ENCODE assay signal across 1 cellular context in the genomic region with DNA sequence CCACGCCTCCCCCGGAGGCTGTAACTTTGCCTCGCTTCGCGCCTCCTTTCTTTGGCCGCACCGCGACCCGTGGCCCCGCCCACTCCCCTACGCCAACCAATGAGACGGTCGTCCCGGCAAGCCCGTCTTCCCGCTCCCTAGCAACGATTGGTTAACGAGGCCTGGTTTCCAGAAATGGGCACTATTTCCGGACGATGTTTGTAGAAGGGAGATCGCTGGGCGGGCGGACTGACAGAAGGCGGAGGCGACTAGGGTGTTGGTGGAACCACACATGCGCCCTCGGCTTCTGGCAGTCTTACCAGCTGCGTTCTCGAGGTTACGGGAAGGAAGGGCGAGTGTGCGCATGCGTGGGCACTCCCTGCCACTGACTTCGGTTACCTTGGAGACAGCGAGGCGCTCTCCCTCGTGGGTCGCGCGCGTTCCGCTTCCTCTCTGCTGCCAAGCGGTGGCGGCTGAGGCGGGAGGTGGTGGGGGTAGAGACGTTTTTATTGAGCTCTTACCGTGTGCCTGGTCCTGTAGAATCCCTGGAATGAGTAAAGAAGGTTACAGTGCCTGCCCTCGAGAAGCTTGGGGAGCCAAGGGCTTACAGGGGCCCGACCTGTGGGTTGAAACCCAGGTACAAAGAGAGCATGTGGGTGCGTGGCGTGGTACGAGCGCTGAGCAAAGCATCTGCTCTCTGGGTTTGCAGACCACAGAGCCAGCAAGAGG.
TF ChIP-seq lines count a peak whose summit lies in the region.

No MANE protein-coding gene starts in this region.

TF ChIP-seq in HepG2, 621 proteins besides CTCF, POLR2A, EP300 and RAD21 (continues in another document):
- TF ChIP-seq CBFB (CRISPR knock-in tag; IDR thresholded peaks at IDR 0.05) (no peak; the same call in 1 of the 2 replicates), JARID2 (CRISPR knock-in tag; IDR thresholded peaks at IDR 0.05; ENCODE audit: insufficient replicate concordance) (no peak), RBAK (CRISPR knock-in tag; IDR thresholded peaks at IDR 0.05) (no peak), AGO1 (IDR thresholded peaks at IDR 0.05; ENCODE audit: low read depth, low read length, poor library complexity, severe bottlenecking) (no peak), ZNF383 (CRISPR knock-in tag; IDR thresholded peaks at IDR 0.05; ENCODE audit: borderline replicate concordance) (no peak; the same call in 1 of the 2 replicates), ZNF850 (CRISPR knock-in tag; conservative IDR thresholded peaks at IDR 0.05) (no peak), KDM6A (CRISPR knock-in tag; IDR thresholded peaks at IDR 0.05; ENCODE audit: low read depth) (peak; percentile 16; the same call in 1 of the 2 replicates), NFIB (CRISPR knock-in tag; IDR thresholded peaks at IDR 0.05; ENCODE audit: borderline replicate concordance) (no peak), KDM4B (CRISPR knock-in tag; IDR thresholded peaks at IDR 0.05) (peak; percentile 52; the same call in 1 of the 2 replicates), ZNF382 (CRISPR knock-in tag; IDR thresholded peaks at IDR 0.05; ENCODE audit: borderline replicate concordance) (no peak), ZBTB7B (CRISPR knock-in tag; IDR thresholded peaks at IDR 0.05) (0 out of 2 replicates have a peak, but pooled peaks have one; percentile 2), SIN3A (IDR thresholded peaks at IDR 0.05; ENCODE audit: borderline replicate concordance, low read depth, low read length) (peak; percentile 93; the same call in 1 of the 2 replicates), TCF7L2 (IDR thresholded peaks at IDR 0.05; ENCODE audit: low read depth, low read length) (no peak), HNF4A (CRISPR knock-in tag; IDR thresholded peaks at IDR 0.05) (no peak), ZNF282 (IDR thresholded peaks at IDR 0.05; ENCODE audit: partially characterized antibody) (no peak), GTF2F1 (IDR thresholded peaks at IDR 0.05; ENCODE audit: low read length) (no peak), ZNF747 (CRISPR knock-in tag; IDR thresholded peaks at IDR 0.05; ENCODE audit: borderline replicate concordance) (no peak), MIXL1 (CRISPR knock-in tag; IDR thresholded peaks at IDR 0.05) (no peak; the same call in none of the 2 replicates), SRY (CRISPR knock-in tag; IDR thresholded peaks at IDR 0.05) (no peak; the same call in 1 of the 2 replicates), ZNF616 (CRISPR knock-in tag; IDR thresholded peaks at IDR 0.05; ENCODE audit: low read depth) (no peak), THAP9 (CRISPR knock-in tag; IDR thresholded peaks at IDR 0.05; ENCODE audit: borderline replicate concordance) (peak; percentile 96), ZNF230 (CRISPR knock-in tag; IDR thresholded peaks at IDR 0.05) (0 out of 2 replicates have a peak, but pooled peaks have one; percentile 24), ZNF552 (CRISPR knock-in tag; IDR thresholded peaks at IDR 0.05; ENCODE audit: borderline replicate concordance) (no peak), ZNF598 (CRISPR knock-in tag; IDR thresholded peaks at IDR 0.05; ENCODE audit: borderline replicate concordance) (peak; percentile 69; the same call in 1 of the 2 replicates), BORCS8-MEF2B (CRISPR knock-in tag; IDR thresholded peaks at IDR 0.05) (peak; percentile 49; the same call in 1 of the 2 replicates), CAMTA2 (CRISPR knock-in tag; IDR thresholded peaks at IDR 0.05; ENCODE audit: borderline replicate concordance) (no peak), ZNF639 (CRISPR knock-in tag; conservative IDR thresholded peaks at IDR 0.05) (peak; percentile 37), SPEN (CRISPR knock-in tag; IDR thresholded peaks at IDR 0.05; ENCODE audit: low read depth) (no peak), FOXJ3 (CRISPR knock-in tag; IDR thresholded peaks at IDR 0.05; ENCODE audit: borderline replicate concordance) (no peak), ZNF841 (CRISPR knock-in tag; IDR thresholded peaks at IDR 0.05; ENCODE audit: borderline replicate concordance) (no peak), ZMAT5 (CRISPR knock-in tag; IDR thresholded peaks at IDR 0.05; ENCODE audit: borderline replicate concordance, low read depth) (no peak), ZNF703 (CRISPR knock-in tag; IDR thresholded peaks at IDR 0.05; ENCODE audit: borderline replicate concordance) (no peak), ZNF878 (CRISPR knock-in tag; IDR thresholded peaks at IDR 0.05) (no peak), ZNF468 (CRISPR knock-in tag; IDR thresholded peaks at IDR 0.05) (no peak), CBX5 (CRISPR knock-in tag; IDR thresholded peaks at IDR 0.05; ENCODE audit: borderline replicate concordance) (no peak), ATF6 (CRISPR knock-in tag; conservative IDR thresholded peaks at IDR 0.05) (no peak)
- TF ChIP-seq, protein P1, sequence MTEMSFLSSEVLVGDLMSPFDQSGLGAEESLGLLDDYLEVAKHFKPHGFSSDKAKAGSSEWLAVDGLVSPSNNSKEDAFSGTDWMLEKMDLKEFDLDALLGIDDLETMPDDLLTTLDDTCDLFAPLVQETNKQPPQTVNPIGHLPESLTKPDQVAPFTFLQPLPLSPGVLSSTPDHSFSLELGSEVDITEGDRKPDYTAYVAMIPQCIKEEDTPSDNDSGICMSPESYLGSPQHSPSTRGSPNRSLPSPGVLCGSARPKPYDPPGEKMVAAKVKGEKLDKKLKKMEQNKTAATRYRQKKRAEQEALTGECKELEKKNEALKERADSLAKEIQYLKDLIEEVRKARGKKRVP (CRISPR knock-in tag; IDR thresholded peaks at IDR 0.05), result no peak
- TF ChIP-seq, protein P2, sequence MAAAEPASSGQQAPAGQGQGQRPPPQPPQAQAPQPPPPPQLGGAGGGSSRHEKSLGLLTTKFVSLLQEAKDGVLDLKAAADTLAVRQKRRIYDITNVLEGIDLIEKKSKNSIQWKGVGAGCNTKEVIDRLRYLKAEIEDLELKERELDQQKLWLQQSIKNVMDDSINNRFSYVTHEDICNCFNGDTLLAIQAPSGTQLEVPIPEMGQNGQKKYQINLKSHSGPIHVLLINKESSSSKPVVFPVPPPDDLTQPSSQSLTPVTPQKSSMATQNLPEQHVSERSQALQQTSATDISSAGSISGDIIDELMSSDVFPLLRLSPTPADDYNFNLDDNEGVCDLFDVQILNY (CRISPR knock-in tag; conservative IDR thresholded peaks at IDR 0.05), result peak; percentile 86
- TF ChIP-seq, protein P3, sequence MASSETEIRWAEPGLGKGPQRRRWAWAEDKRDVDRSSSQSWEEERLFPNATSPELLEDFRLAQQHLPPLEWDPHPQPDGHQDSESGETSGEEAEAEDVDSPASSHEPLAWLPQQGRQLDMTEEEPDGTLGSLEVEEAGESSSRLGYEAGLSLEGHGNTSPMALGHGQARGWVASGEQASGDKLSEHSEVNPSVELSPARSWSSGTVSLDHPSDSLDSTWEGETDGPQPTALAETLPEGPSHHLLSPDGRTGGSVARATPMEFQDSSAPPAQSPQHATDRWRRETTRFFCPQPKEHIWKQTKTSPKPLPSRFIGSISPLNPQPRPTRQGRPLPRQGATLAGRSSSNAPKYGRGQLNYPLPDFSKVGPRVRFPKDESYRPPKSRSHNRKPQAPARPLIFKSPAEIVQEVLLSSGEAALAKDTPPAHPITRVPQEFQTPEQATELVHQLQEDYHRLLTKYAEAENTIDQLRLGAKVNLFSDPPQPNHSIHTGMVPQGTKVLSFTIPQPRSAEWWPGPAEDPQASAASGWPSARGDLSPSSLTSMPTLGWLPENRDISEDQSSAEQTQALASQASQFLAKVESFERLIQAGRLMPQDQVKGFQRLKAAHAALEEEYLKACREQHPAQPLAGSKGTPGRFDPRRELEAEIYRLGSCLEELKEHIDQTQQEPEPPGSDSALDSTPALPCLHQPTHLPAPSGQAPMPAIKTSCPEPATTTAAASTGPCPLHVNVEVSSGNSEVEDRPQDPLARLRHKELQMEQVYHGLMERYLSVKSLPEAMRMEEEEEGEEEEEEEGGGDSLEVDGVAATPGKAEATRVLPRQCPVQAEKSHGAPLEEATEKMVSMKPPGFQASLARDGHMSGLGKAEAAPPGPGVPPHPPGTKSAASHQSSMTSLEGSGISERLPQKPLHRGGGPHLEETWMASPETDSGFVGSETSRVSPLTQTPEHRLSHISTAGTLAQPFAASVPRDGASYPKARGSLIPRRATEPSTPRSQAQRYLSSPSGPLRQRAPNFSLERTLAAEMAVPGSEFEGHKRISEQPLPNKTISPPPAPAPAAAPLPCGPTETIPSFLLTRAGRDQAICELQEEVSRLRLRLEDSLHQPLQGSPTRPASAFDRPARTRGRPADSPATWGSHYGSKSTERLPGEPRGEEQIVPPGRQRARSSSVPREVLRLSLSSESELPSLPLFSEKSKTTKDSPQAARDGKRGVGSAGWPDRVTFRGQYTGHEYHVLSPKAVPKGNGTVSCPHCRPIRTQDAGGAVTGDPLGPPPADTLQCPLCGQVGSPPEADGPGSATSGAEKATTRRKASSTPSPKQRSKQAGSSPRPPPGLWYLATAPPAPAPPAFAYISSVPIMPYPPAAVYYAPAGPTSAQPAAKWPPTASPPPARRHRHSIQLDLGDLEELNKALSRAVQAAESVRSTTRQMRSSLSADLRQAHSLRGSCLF (CRISPR knock-in tag; IDR thresholded peaks at IDR 0.05; ENCODE audit: borderline replicate concordance), result no peak
- TF ChIP-seq, protein P4, sequence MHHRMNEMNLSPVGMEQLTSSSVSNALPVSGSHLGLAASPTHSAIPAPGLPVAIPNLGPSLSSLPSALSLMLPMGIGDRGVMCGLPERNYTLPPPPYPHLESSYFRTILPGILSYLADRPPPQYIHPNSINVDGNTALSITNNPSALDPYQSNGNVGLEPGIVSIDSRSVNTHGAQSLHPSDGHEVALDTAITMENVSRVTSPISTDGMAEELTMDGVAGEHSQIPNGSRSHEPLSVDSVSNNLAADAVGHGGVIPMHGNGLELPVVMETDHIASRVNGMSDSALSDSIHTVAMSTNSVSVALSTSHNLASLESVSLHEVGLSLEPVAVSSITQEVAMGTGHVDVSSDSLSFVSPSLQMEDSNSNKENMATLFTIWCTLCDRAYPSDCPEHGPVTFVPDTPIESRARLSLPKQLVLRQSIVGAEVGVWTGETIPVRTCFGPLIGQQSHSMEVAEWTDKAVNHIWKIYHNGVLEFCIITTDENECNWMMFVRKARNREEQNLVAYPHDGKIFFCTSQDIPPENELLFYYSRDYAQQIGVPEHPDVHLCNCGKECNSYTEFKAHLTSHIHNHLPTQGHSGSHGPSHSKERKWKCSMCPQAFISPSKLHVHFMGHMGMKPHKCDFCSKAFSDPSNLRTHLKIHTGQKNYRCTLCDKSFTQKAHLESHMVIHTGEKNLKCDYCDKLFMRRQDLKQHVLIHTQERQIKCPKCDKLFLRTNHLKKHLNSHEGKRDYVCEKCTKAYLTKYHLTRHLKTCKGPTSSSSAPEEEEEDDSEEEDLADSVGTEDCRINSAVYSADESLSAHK (CRISPR knock-in tag; IDR thresholded peaks at IDR 0.05; ENCODE audit: borderline replicate concordance), result no peak
